ENCODE assay signal across 11 cellular contexts in genomic region chr13:34822681-34823080, GRCh38.
"Had no signal": no experiment of that assay in that cellular context is flagged by ENCODE, and none has a peak within 500 bp of the region (broad histone marks: within the 10 kb centered on the region; RNA-seq: fewer than 3 reads in every experiment).

No MANE protein-coding gene starts in this region.

- DNase-seq: effector CD4-positive, alpha-beta T cell; endodermal cell; heart right ventricle; hypothalamus; naive thymus-derived CD4-positive, alpha-beta T cell; right cardiac atrium; stimulated activated CD4-positive, alpha-beta T cell treated with anti-CD3 and anti-CD28 coated beads, Interleukin-2, amount 100 ng/mL, for 48 hours; stimulated activated naive CD4-positive, alpha-beta T cell treated with Interleukin-2 at 50 U/mL for 16 hours; trophoblast cell had no signal

- FAIRE-seq: frontal cortex, islet of Langerhans had no signal
